ENCODE assay signal across 27 cellular contexts in the genomic region with DNA sequence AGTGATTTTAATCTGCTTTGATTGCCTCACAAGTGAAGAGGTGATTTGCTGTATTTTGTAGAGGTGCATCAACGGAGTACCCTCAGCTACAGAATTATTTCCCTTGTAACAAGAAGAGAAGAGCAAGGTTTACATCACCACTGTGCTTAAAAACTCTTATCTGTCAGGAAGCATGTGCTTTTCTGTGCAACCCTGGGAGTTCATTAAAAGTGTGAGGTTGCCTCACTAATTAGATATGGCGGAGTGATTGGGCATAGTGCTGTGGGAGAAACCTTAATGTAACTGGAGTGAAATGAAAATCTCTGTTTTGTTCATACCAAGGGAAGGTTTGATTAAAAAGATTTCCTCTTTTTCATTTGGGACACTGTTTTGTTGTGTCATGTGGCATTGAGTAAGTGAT.
"Had no signal": no experiment of that assay in that cellular context is flagged by ENCODE, and none has a peak within 500 bp of the region (broad histone marks: within the 10 kb centered on the region; RNA-seq: fewer than 3 reads in every experiment).

No MANE protein-coding gene starts in this region.

- H3K27ac ChIP-seq: KMS-11, SK-N-MC had no signal

- H3K9ac ChIP-seq: KMS-11 had no signal

- DNase-seq: activated CD4-positive, alpha-beta T cell treated with anti-CD3 and anti-CD28 coated beads for 48 hours; activated CD4-positive, alpha-beta T cell treated with anti-CD3 and anti-CD28 coated beads, Interleukin-2, amount 50 U/mL, for 48 hours; activated CD4-positive, CD25-positive, alpha-beta regulatory T cell treated with anti-CD3 and anti-CD28 coated beads, Interleukin-2, amount 50 U/mL, for 72 hours; activated CD8-positive, alpha-beta memory T cell treated with anti-CD3 and anti-CD28 coated beads, Interleukin-2, amount 10 ng/mL, durations not matched to agents 7 days and 5 days; activated effector memory CD4-positive, alpha-beta T cell treated with Interleukin-2 at 50 U/mL for 16 hours; activated naive CD4-positive, alpha-beta T cell treated with Interleukin-2 at 50 U/mL for 16 hours; activated naive CD8-positive, alpha-beta T cell treated with anti-CD3 and anti-CD28 coated beads for 36 hours; activated T-cell treated with anti-CD3 and anti-CD28 coated beads, Interleukin-2, amount 50 U/mL, for 24 hours; anterior cingulate cortex; caudate nucleus; NCI-H1092; NCI-H1417; NCI-H1930; NCI-H2171; NCI-H2227 treated with DMSO at 0.1 percent for 48 hours; NCI-H526; NCI-H774; RPMI8226; T-cell; T-helper 2 cell; T1000 had no signal

- H3K4me3 ChIP-seq: SK-N-MC had no signal

- H3K27me3 Mint-ChIP-seq: activated CD8-positive, alpha-beta memory T cell treated with anti-CD3 and anti-CD28 coated beads, Interleukin-2, amount 10 ng/mL, durations not matched to agents 7 days and 5 days; activated naive CD8-positive, alpha-beta T cell treated with anti-CD3 and anti-CD28 coated beads for 36 hours; activated T-cell treated with anti-CD3 and anti-CD28 coated beads, Interleukin-2, amount 50 U/mL, for 24 hours; T-cell had no signal

- H3K4me3 Mint-ChIP-seq: activated CD8-positive, alpha-beta memory T cell treated with anti-CD3 and anti-CD28 coated beads, Interleukin-2, amount 10 ng/mL, durations not matched to agents 7 days and 5 days; activated naive CD8-positive, alpha-beta T cell treated with anti-CD3 and anti-CD28 coated beads for 36 hours; activated T-cell treated with anti-CD3 and anti-CD28 coated beads, Interleukin-2, amount 50 U/mL, for 24 hours; activated T-helper 1 cell treated with anti-CD3 and anti-CD28 coated beads, Interleukin-12 subunit alpha, Interleukin-12 subunit beta, Interleukin-2, Interleukin-4 antibody, amounts not matched to agents 30 ng/mL and 10 ng/mL and 1 ng/mL, durations not matched to agents 14 hours and 24 hours and 36 hours; T-cell; WTC11 had no signal

- H3K9me3 Mint-ChIP-seq: WTC11 had no signal

- H3K36me3 Mint-ChIP-seq: activated CD8-positive, alpha-beta memory T cell treated with anti-CD3 and anti-CD28 coated beads, Interleukin-2, amount 10 ng/mL, durations not matched to agents 7 days and 5 days; T-cell; WTC11 had no signal

- H3K27ac Mint-ChIP-seq: activated CD8-positive, alpha-beta memory T cell treated with anti-CD3 and anti-CD28 coated beads, Interleukin-2, amount 10 ng/mL, durations not matched to agents 7 days and 5 days; activated naive CD8-positive, alpha-beta T cell treated with anti-CD3 and anti-CD28 coated beads for 36 hours; activated T-cell treated with anti-CD3 and anti-CD28 coated beads, Interleukin-2, amount 50 U/mL, for 24 hours; activated T-helper 1 cell treated with anti-CD3 and anti-CD28 coated beads, Interleukin-12 subunit alpha, Interleukin-12 subunit beta, Interleukin-2, Interleukin-4 antibody, amounts not matched to agents 30 ng/mL and 10 ng/mL and 1 ng/mL, durations not matched to agents 14 hours and 24 hours and 36 hours; T-cell; WTC11 had no signal

- ATAC-seq: activated CD8-positive, alpha-beta memory T cell treated with anti-CD3 and anti-CD28 coated beads, Interleukin-2, amount 10 ng/mL, durations not matched to agents 7 days and 5 days; Panc1; Right ventricle myocardium inferior; T-cell; WTC11 had no signal
